ENCODE assay signal across 1 cellular context in genomic region chr7:83882551-83882950, GRCh38.
TF ChIP-seq lines count a peak whose summit lies in the region.

No MANE protein-coding gene starts in this region.

TF ChIP-seq in H1, 55 proteins besides CTCF, POLR2A, EP300 and RAD21:
- TF ChIP-seq TAF7 (optimal IDR thresholded peaks at IDR 0.05; ENCODE audit: borderline replicate concordance, low read depth, low read length) (no peak), TCF12 (IDR thresholded peaks at IDR 0.05; ENCODE audit: low read depth, low read length) (no peak), RFX5 (IDR thresholded peaks at IDR 0.05; ENCODE audit: borderline replicate concordance, low read depth, low read length) (no peak), SP4 (IDR thresholded peaks at IDR 0.05; ENCODE audit: low read length) (no peak), CTBP2 (IDR thresholded peaks at IDR 0.05; ENCODE audit: borderline replicate concordance, insufficient read depth, insufficient read length, low read length) (no peak), SRF (IDR thresholded peaks at IDR 0.05; ENCODE audit: low read depth, low read length) (no peak), SIN3A (conservative IDR thresholded peaks at IDR 0.05 in 1 of 2, IDR thresholded peaks at IDR 0.05 in 1 of 2; ENCODE audit: low read depth in 1 of 2, low read length in 2 of 2) (no peak), HDAC6 (IDR thresholded peaks at IDR 0.05; ENCODE audit: low read depth, low read length) (no peak), JUN (IDR thresholded peaks at IDR 0.05; ENCODE audit: low read depth, low read length) (no peak), PHF8 (conservative IDR thresholded peaks at IDR 0.05; ENCODE audit: low read depth, low read length) (no peak), NRF1 (IDR thresholded peaks at IDR 0.05; ENCODE audit: low read depth, low read length) (no peak), TBP (IDR thresholded peaks at IDR 0.05; ENCODE audit: low read depth, low read length) (no peak), RXRA (IDR thresholded peaks at IDR 0.05; ENCODE audit: insufficient read depth, low read depth, low read length) (no peak), KDM5A (IDR thresholded peaks at IDR 0.05; ENCODE audit: low read length) (no peak), TAF1 (IDR thresholded peaks at IDR 0.05; ENCODE audit: low read depth, low read length) (no peak)
- TF ChIP-seq, protein P1, sequence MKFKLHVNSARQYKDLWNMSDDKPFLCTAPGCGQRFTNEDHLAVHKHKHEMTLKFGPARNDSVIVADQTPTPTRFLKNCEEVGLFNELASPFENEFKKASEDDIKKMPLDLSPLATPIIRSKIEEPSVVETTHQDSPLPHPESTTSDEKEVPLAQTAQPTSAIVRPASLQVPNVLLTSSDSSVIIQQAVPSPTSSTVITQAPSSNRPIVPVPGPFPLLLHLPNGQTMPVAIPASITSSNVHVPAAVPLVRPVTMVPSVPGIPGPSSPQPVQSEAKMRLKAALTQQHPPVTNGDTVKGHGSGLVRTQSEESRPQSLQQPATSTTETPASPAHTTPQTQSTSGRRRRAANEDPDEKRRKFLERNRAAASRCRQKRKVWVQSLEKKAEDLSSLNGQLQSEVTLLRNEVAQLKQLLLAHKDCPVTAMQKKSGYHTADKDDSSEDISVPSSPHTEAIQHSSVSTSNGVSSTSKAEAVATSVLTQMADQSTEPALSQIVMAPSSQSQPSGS (IDR thresholded peaks at IDR 0.05; ENCODE audit: low read length), result no peak
